Comparison of ENCODE assay signal across 25 cellular contexts in genomic region chr6:6569043-6569442, GRCh38. TPM values are rescaled to one million over a fixed set of nuclear protein-coding genes. Genes with fewer than 3 reads are reported as not detected.
"Had no signal": no experiment of that assay in that cellular context is flagged by ENCODE, and none has a peak within 500 bp of the region (broad histone marks: within the 10 kb centered on the region; RNA-seq: fewer than 3 reads in every experiment).

No MANE protein-coding gene starts in this region.

- H3K4me1 ChIP-seq: left lung, psoas muscle, tibial artery had no signal

- H3K27ac ChIP-seq: left lung, pancreas, psoas muscle, tibial artery, VCaP had no signal

- H3K4me3 Mint-ChIP-seq: activated T-cell treated with anti-CD3 and anti-CD28 coated beads, Interleukin-2, amount 50 U/mL, for 24 hours; activated T-helper 17 cell treated with anti-CD3 and anti-CD28 coated beads, Interleukin-2, amount 50 U/mL, for 72 hours; brain; natural killer cell treated with Interleukin-12 subunit alpha and Interleukin-12 subunit beta and Interleukin-15 and Interleukin-18, amount 100 ng/mL, for 72 hours; stimulated activated naive CD8-positive, alpha-beta T cell treated with anti-CD3 and anti-CD28 coated beads, Interleukin-15, Interleukin-2, amounts not matched to agents 100 ng/mL and 50 ng/mL, for 24 hours had no signal

- FAIRE-seq: pancreas had no signal

- H3K4me1 Mint-ChIP-seq: brain had no signal

- DNase-seq: activated CD4-positive, alpha-beta T cell treated with anti-CD3 and anti-CD28 coated beads for 1 hour; activated CD8-positive, alpha-beta memory T cell treated with anti-CD3 and anti-CD28 coated beads for 24 hours; activated CD8-positive, alpha-beta memory T cell treated with anti-CD3 and anti-CD28 coated beads, Interleukin-2, amount 50 U/mL, for 4 hours; activated T-cell treated with anti-CD3 and anti-CD28 coated beads, Interleukin-2, amount 50 U/mL, for 24 hours; aorta; caudate nucleus; dermis blood vessel endothelial cell; effector CD8-positive, alpha-beta T cell; erythroblast; foreskin melanocyte; kidney glomerular epithelial cell; left lung; pancreas; psoas muscle; right cardiac atrium; stimulated activated CD4-positive, alpha-beta T cell treated with anti-CD3 and anti-CD28 coated beads, Interleukin-12 subunit alpha, Interleukin-12 subunit beta, amount 100 ng/mL, for 4 hours; substantia nigra; tibial artery had no signal

- H3K36me3 ChIP-seq: left lung, pancreas, tibial artery had no signal

- H3K4me3 ChIP-seq: left lung, pancreas, psoas muscle, tibial artery had no signal

- H3K9me3 Mint-ChIP-seq: activated T-helper 17 cell treated with anti-CD3 and anti-CD28 coated beads, Interleukin-2, amount 50 U/mL, for 72 hours; natural killer cell treated with Interleukin-12 subunit alpha and Interleukin-12 subunit beta and Interleukin-15 and Interleukin-18, amount 100 ng/mL, for 72 hours had no signal

- H3K9me3 ChIP-seq: left lung, pancreas, psoas muscle had no signal

- H3K36me3 Mint-ChIP-seq: brain had no signal

- H3K27me3 Mint-ChIP-seq: stimulated activated naive CD8-positive, alpha-beta T cell treated with anti-CD3 and anti-CD28 coated beads, Interleukin-15, Interleukin-2, amounts not matched to agents 100 ng/mL and 50 ng/mL, for 24 hours had no signal

- H3K27me3 ChIP-seq: left lung, pancreas had no signal

- H3K27ac Mint-ChIP-seq: activated naive CD4-positive, alpha-beta T cell treated with anti-CD3 and anti-CD28 coated beads, Interleukin-2, amount 50 U/mL, for 72 hours; activated T-cell treated with anti-CD3 and anti-CD28 coated beads, Interleukin-2, amount 50 U/mL, for 24 hours; activated T-helper 17 cell treated with anti-CD3 and anti-CD28 coated beads, Interleukin-2, amount 50 U/mL, for 72 hours; brain; natural killer cell treated with Interleukin-12 subunit alpha and Interleukin-12 subunit beta and Interleukin-15 and Interleukin-18, amount 100 ng/mL, for 72 hours; stimulated activated naive CD8-positive, alpha-beta T cell treated with anti-CD3 and anti-CD28 coated beads, Interleukin-15, Interleukin-2, amounts not matched to agents 100 ng/mL and 50 ng/mL, for 24 hours had no signal

- ATAC-seq: activated naive CD4-positive, alpha-beta T cell treated with anti-CD3 and anti-CD28 coated beads, Interleukin-2, amount 50 U/mL, for 72 hours; activated T-helper 17 cell treated with anti-CD3 and anti-CD28 coated beads, Interleukin-2, amount 50 U/mL, for 72 hours; left lung; natural killer cell treated with Interleukin-12 subunit alpha and Interleukin-12 subunit beta and Interleukin-15 and Interleukin-18, amount 100 ng/mL, for 72 hours; psoas muscle; right cardiac atrium had no signal

RNA-seq across cellular contexts. Expression of gene LY86, which starts 19.5 kb away (rescaled TPM):
- total RNA-seq: activated T-helper 17 cell treated with anti-CD3 and anti-CD28 coated beads, Interleukin-2, amount 50 U/mL, for 72 hours; dermis blood vessel endothelial cell; lung microvascular endothelial cell had no signal
